ENCODE assay signal across 1 cellular context in genomic region chr12:111777345-111778045, GRCh38.
TF ChIP-seq lines count a peak whose summit lies in the region.

No MANE protein-coding gene starts in this region.

TF ChIP-seq in HepG2, 621 proteins besides CTCF, POLR2A, EP300 and RAD21 (continued from another document and continues in another):
- TF ChIP-seq TRAFD1 (CRISPR knock-in tag; IDR thresholded peaks at IDR 0.05; ENCODE audit: borderline replicate concordance) (0 out of 2 replicates have a peak, but pooled peaks have one; percentile 64), PLRG1 (conservative IDR thresholded peaks at IDR 0.05) (no peak), ZSCAN30 (CRISPR knock-in tag; IDR thresholded peaks at IDR 0.05) (no peak), ZNF430 (CRISPR knock-in tag; IDR thresholded peaks at IDR 0.05) (no peak), KDM5A (IDR thresholded peaks at IDR 0.05; ENCODE audit: borderline replicate concordance, low read length) (no peak), BRCA1 (CRISPR knock-in tag; IDR thresholded peaks at IDR 0.05) (no peak), SIX1 (CRISPR knock-in tag; IDR thresholded peaks at IDR 0.05; ENCODE audit: borderline replicate concordance) (0 out of 2 replicates have a peak, but pooled peaks have one; percentile 37), TBX2 (CRISPR knock-in tag; IDR thresholded peaks at IDR 0.05; ENCODE audit: borderline replicate concordance) (peak; percentile 71; the same call in 1 of the 2 replicates), ZNF781 (CRISPR knock-in tag; IDR thresholded peaks at IDR 0.05; ENCODE audit: borderline replicate concordance, not compliant biosample characterization) (no peak), ZSCAN12 (CRISPR knock-in tag; IDR thresholded peaks at IDR 0.05) (no peak), CENPBD1 (CRISPR knock-in tag; IDR thresholded peaks at IDR 0.05; ENCODE audit: borderline replicate concordance, low read depth) (no peak), GRHL1 (CRISPR knock-in tag; conservative IDR thresholded peaks at IDR 0.05) (no peak), EHMT2 (IDR thresholded peaks at IDR 0.05; ENCODE audit: borderline replicate concordance, low read depth, low read length) (no peak), AKNA (CRISPR knock-in tag; IDR thresholded peaks at IDR 0.05; ENCODE audit: borderline replicate concordance) (no peak), TBL1XR1 (IDR thresholded peaks at IDR 0.05; ENCODE audit: borderline replicate concordance, low read length, partially characterized antibody) (peak; percentile 99), CAMTA2 (CRISPR knock-in tag; IDR thresholded peaks at IDR 0.05; ENCODE audit: borderline replicate concordance) (no peak), ZNF451 (CRISPR knock-in tag; IDR thresholded peaks at IDR 0.05) (no peak), MATR3 (CRISPR knock-in tag; IDR thresholded peaks at IDR 0.05) (no peak), SRSF4 (IDR thresholded peaks at IDR 0.05; ENCODE audit: low read depth, low read length, poor library complexity, severe bottlenecking) (no peak), SP2 (CRISPR knock-in tag; IDR thresholded peaks at IDR 0.05) (no peak), PRDM10 (CRISPR knock-in tag; IDR thresholded peaks at IDR 0.05; ENCODE audit: low read depth) (peak; percentile 59; the same call in 1 of the 2 replicates), MIXL1 (CRISPR knock-in tag; IDR thresholded peaks at IDR 0.05) (no peak), THAP11 (CRISPR knock-in tag; IDR thresholded peaks at IDR 0.05) (peak; percentile 49), ZNF777 (CRISPR knock-in tag; IDR thresholded peaks at IDR 0.05) (no peak), FOXK2 (IDR thresholded peaks at IDR 0.05) (peak; percentile 63), ZNF333 (CRISPR knock-in tag; IDR thresholded peaks at IDR 0.05; ENCODE audit: borderline replicate concordance) (no peak), GPN1 (CRISPR knock-in tag; IDR thresholded peaks at IDR 0.05; ENCODE audit: borderline replicate concordance) (no peak), HNF1A (IDR thresholded peaks at IDR 0.05; ENCODE audit: low read depth) (peak; percentile 85), HNF1A (CRISPR knock-in tag; IDR thresholded peaks at IDR 0.05; ENCODE audit: borderline replicate concordance) (peak; percentile 91), BRD4 (CRISPR knock-in tag; IDR thresholded peaks at IDR 0.05) (no peak), BCL6 (CRISPR knock-in tag; IDR thresholded peaks at IDR 0.05) (peak; percentile 93), MEIS2 (CRISPR knock-in tag; IDR thresholded peaks at IDR 0.05) (no peak), ASH2L (IDR thresholded peaks at IDR 0.05; ENCODE audit: insufficient read length, low read depth, low read length) (peak; percentile 42), MEF2D (CRISPR knock-in tag; IDR thresholded peaks at IDR 0.05) (no peak), ZFAT (CRISPR knock-in tag; conservative IDR thresholded peaks at IDR 0.05) (no peak), HOMEZ (CRISPR knock-in tag; IDR thresholded peaks at IDR 0.05; ENCODE audit: low read depth) (no peak), KDM1A (CRISPR knock-in tag; IDR thresholded peaks at IDR 0.05) (0 out of 2 replicates have a peak, but pooled peaks have one; percentile 18), NFYC (CRISPR knock-in tag; IDR thresholded peaks at IDR 0.05) (0 out of 2 replicates have a peak, but pooled peaks have one; percentile 9), ZNF276 (CRISPR knock-in tag; IDR thresholded peaks at IDR 0.05; ENCODE audit: low read depth) (no peak), JUND (CRISPR knock-in tag; IDR thresholded peaks at IDR 0.05) (no peak), FOSL1 (CRISPR knock-in tag; IDR thresholded peaks at IDR 0.05; ENCODE audit: borderline replicate concordance) (no peak), ZC3H13 (CRISPR knock-in tag; IDR thresholded peaks at IDR 0.05) (no peak), NFKB2 (CRISPR knock-in tag; IDR thresholded peaks at IDR 0.05; ENCODE audit: borderline replicate concordance) (no peak)
